11 cellular contexts compared by ENCODE assay signal in the genomic region with DNA sequence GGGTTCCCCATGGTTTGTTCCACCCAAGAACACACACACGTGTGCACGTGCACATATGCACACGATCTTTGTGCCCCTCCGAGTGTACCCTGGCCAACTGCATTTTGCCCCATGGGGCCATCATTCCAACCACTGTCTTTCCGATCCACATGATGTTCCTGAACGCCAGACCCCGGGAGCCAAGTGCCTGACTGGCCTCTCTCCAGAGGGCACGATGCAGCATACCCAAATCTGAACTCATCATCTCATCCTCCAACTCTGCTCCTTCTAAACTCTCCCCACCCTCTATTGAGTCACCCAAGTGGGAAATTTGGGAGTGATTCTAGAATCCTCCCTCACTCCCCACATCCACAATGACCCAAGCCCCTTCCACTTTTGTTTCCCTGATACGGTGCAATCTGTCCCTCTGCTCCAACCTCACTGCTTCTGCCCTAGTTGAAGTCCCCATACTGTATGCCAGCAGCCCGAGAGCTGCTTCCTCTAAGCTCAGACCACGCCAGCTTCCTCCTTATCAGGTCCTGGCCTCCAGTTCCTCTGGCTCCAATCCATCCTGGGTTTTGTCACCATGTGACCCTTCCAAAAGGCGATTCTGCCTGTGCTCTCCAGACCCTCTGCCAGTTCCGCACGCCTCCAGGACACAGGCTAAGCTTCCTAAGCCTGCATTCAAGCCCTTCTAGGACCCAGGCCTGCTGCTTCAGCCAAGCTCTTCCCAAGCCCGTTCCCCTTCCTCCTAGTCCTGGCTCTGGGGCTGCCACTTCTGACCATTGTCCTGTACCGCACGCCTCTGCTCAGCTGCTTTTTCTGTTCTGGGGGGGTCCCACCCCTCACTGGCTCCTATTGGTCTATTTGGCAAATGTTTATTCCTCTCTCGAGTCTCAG. TPM values are rescaled to one million over a fixed set of nuclear protein-coding genes. Genes with fewer than 3 reads are reported as not detected.
DNase-seq lines count a peak whose midpoint lies in the region; ATAC-seq, FAIRE-seq and TF ChIP-seq lines count a peak whose summit lies in the region.
"Had no signal": no experiment of that assay in that cellular context is flagged by ENCODE, and none has a peak within 500 bp of the region (broad histone marks: within the 10 kb centered on the region; RNA-seq: fewer than 3 reads in every experiment).

No MANE protein-coding gene starts in this region.

- no peak for TF ChIP-seq CTCF in HL-60 (IDR thresholded peaks at IDR 0.05; ENCODE audit: insufficient read depth, low read length)
- TF ChIP-seq CTCF in GM12878 (IDR thresholded peaks at IDR 0.05 in 2 of 3, conservative IDR thresholded peaks at IDR 0.05 in 1 of 3; ENCODE audit: control insufficient read depth in 2 of 3, extremely low read depth in 1 of 3, insufficient read depth in 1 of 3, low read depth in 3 of 3, low read length in 3 of 3): no peak

- DNase-seq in HL-60 (ENCODE audit: low read depth in 1 of 2, low spot score in 1 of 2) (peak; percentile 55 to 64), GM12878 (ENCODE audit: low read depth, low spot score) (no peak), mucosa of gallbladder (ENCODE audit: low spot score) (peak; percentile 49), NCI-H128 (lab: John Stamatoyannopoulos, UW; ENCODE audit: unreplicated experiment) (no peak)
- DNase-seq: activated T-cell treated with anti-CD3 and anti-CD28 coated beads, Interleukin-2, amount 50 U/mL, for 72 hours; CD4-positive, alpha-beta T cell; NCI-H774; transverse colon had no signal

- in situ Hi-C loops in GM12878 (cut with MboI): no loop called here

- H3K36me3 ChIP-seq in GM12878 (ENCODE audit: control insufficient read depth in 2 of 2, insufficient read depth in 2 of 2, low read length in 1 of 2): no peaks in the 10 kb centered on the region
- H3K36me3 ChIP-seq: transverse colon had no signal

- POLR2A ChIA-PET in GM12878 (lab: Charles Lee): interaction anchor here (0.6 kb wide), 1 partner anchor 172 kb away, joined by 4 read pairs; no protein-coding TSS in a partner anchor

- no peak overlapping the region for H2AFZ ChIP-seq in GM12878 (ENCODE audit: control insufficient read depth, low read depth, low read length)
- H2AFZ ChIP-seq: hepatocyte had no signal

- SMC1A ChIA-PET in GM12878 (lab: Charles Lee; ENCODE audit: uncharacterized antibody, unreplicated experiment): no interaction called here

- H3K27me3 ChIP-seq in HL-60 (ENCODE audit: insufficient read depth, poor library complexity, severe bottlenecking) (no peaks in the 10 kb centered on the region), GM12878 (replicated peaks in 1 of 2; ENCODE audit: control insufficient read depth in 2 of 2, insufficient read depth in 2 of 2, low read length in 1 of 2) (no peaks in the 10 kb centered on the region)
- H3K27me3 ChIP-seq: hepatocyte, transverse colon had no signal

- intact Hi-C loops in GM12878 (cut with micrococcal nuclease; ENCODE audit: unreplicated experiment): no loop called here

- WGBS in GM12878 (ENCODE audit: insufficient coverage, insufficient replicate concordance, low lambda C conversion rate, missing lambda C conversion rate): 64% methylated on average over 18 of the region's 18 CpGs

- TF ChIP-seq EP300 in GM12878 (IDR thresholded peaks at IDR 0.05; ENCODE audit: borderline replicate concordance in 1 of 2, control insufficient read depth in 1 of 2, low read depth in 2 of 2, low read length in 2 of 2): no peak

- RAD21 ChIA-PET in GM12878 (lab: Charles Lee; ENCODE audit: unreplicated experiment): no interaction called here

- no peaks in the 10 kb centered on the region for H3K79me2 ChIP-seq in GM12878 (ENCODE audit: control insufficient read depth, insufficient read depth, low read length)
- H3K79me2 ChIP-seq: hepatocyte had no signal

- CTCF ChIA-PET in GM12878 (lab: Yijun Ruan, JAX): interaction anchor here (1.1 kb wide), 1 partner anchor 31 kb away, joined by 3 read pairs; no protein-coding TSS in a partner anchor

- no peaks in the 10 kb centered on the region for H3K4me1 ChIP-seq in GM12878 (ENCODE audit: control insufficient read depth, insufficient read depth, low read length)
- H3K4me1 ChIP-seq: transverse colon had no signal

- ATAC-seq in GM12878 (no peak), HG02763 (IDR thresholded peaks at IDR 0.05; ENCODE audit: unreplicated experiment) (no peak), GM18858 (IDR thresholded peaks at IDR 0.05; ENCODE audit: unreplicated experiment) (no peak)
- ATAC-seq: activated T-cell treated with anti-CD3 and anti-CD28 coated beads, Interleukin-2, amount 50 U/mL, for 72 hours had no signal

- no peak for TF ChIP-seq POLR2A in GM12878 (IDR thresholded peaks at IDR 0.05; ENCODE audit: low read depth, low read length)

- no peak overlapping the region for H3K4me2 ChIP-seq in GM12878 (ENCODE audit: control insufficient read depth, insufficient read depth)
- H3K4me2 ChIP-seq: hepatocyte had no signal

- TF ChIP-seq RAD21 in GM12878 (IDR thresholded peaks at IDR 0.05; ENCODE audit: insufficient read depth, low read depth, low read length): no peak

- H3K9me3 ChIP-seq in GM12878 (replicated peaks; ENCODE audit: control insufficient read depth, insufficient read depth, low read length): no peaks in the 10 kb centered on the region
- H3K9me3 ChIP-seq: transverse colon had no signal

- no peak overlapping the region for H3K9ac ChIP-seq in GM12878 (ENCODE audit: control insufficient read depth, insufficient read depth, low read length)

- BruUV-seq in GM12878 (replicated peaks; lab: Mats Ljungman, UMichigan): TSS peak; percentile 46

- FAIRE-seq in GM12878 (lab: Jason Lieb, UNC): no peak

- H3K4me3 ChIP-seq in HL-60 (replicated peaks; ENCODE audit: insufficient read depth, low read length): no peak overlapping the region
- no peak overlapping the region for H3K4me3 ChIP-seq in GM12878
- H3K4me3 ChIP-seq: hepatocyte, transverse colon had no signal

- H3K27ac ChIP-seq in HL-60 (replicated peaks): no peak overlapping the region
- no peak overlapping the region for H3K27ac ChIP-seq in GM12878 (ENCODE audit: control insufficient read depth, insufficient read depth)
- H3K27ac ChIP-seq: hepatocyte had no signal

- no peaks in the 10 kb centered on the region for H4K20me1 ChIP-seq in GM12878 (ENCODE audit: control insufficient read depth, insufficient read depth)

RNA-seq across cellular contexts. Expression of gene TMEM208, which starts 10.1 kb away (rescaled TPM):
- total RNA-seq in GM12878 (2013; cell fraction: nucleolus; rRNA removed): 22.6 and 25.6 TPM in 2 replicates
- total RNA-seq in GM12878 (2014; rRNA removed) (37.9 and 48.4 TPM in 2 replicates), GM12878 (2014; rRNA removed; fragmentation: Illumina TruSeq; extraction: Trizol) (34.1 and 35.0 TPM in 2 replicates), GM12878 (2021) (45.9 and 46.8 TPM in 2 replicates), mucosa of gallbladder (46.9 TPM)
- polyA plus RNA-seq in GM12878 (2011; ENCODE audit: low read depth): 30.4 TPM
- polyA plus RNA-seq in GM12878 (2011; rRNA removed) (27.8 and 39.4 TPM in 2 replicates), GM12878 (2014; fragmentation: Illumina TruSeq; extraction: Trizol) (25.1 and 42.6 TPM in 2 replicates), GM12878 (2014; fragmentation: Nextera tagmentation; extraction: Ambion mirVana) (100 to 1,000 TPM; 169 to 244 TPM), GM12878 (2014; rRNA removed) (51.1 and 59.8 TPM in 2 replicates), GM12878 (2016; fragmentation: Nextera tagmentation; extraction: Ambion mirVana) (100 to 1,000 TPM; 128 to 143 TPM)
- 57.1 and 59.1 TPM in 2 replicates for polyA plus RNA-seq in GM12878 (2011; cell fraction: cytosol; rRNA removed)
- polyA plus RNA-seq in GM12878 (2011; cell fraction: nucleus; rRNA removed): 37.1 and 38.2 TPM in 2 replicates
- 48.9 and 50.2 TPM in 2 replicates for polyA plus RNA-seq in GM12878 (2012)
- polyA minus RNA-seq in GM12878 (2011; rRNA and poly(A)+ RNA removed): 26.0 and 46.0 TPM in 2 replicates
- polyA minus RNA-seq in GM12878 (2011; cell fraction: cytosol; rRNA and poly(A)+ RNA removed): 6.2 and 8.0 TPM in 2 replicates
- 17.3 and 30.6 TPM in 2 replicates for polyA minus RNA-seq in GM12878 (2011; cell fraction: nucleus; rRNA and poly(A)+ RNA removed)

RNA-seq across cellular contexts. Expression of gene ELMO3, which starts 17.9 kb away (rescaled TPM):
- total RNA-seq in GM12878 (2013; cell fraction: nucleolus; rRNA removed): 7.4 and 7.7 TPM in 2 replicates
- total RNA-seq in GM12878 (2014; rRNA removed): 2.9 and 3.3 TPM in 2 replicates
- total RNA-seq in GM12878 (2014; rRNA removed; fragmentation: Illumina TruSeq; extraction: Trizol): 0.83 and 0.85 TPM in 2 replicates
- total RNA-seq in GM12878 (2021): 4.7 TPM in 2 replicates
- polyA plus RNA-seq in GM12878 (2011; ENCODE audit: low read depth): 0.55 TPM
- polyA plus RNA-seq in GM12878 (2011; rRNA removed): 1.4 and 2.3 TPM in 2 replicates
- polyA plus RNA-seq in GM12878 (2011; cell fraction: cytosol; rRNA removed): 2.3 and 4.2 TPM in 2 replicates
- 33.6 and 41.6 TPM in 2 replicates for polyA plus RNA-seq in GM12878 (2011; cell fraction: nucleus; rRNA removed)
- 2.2 and 2.3 TPM in 2 replicates for polyA plus RNA-seq in GM12878 (2012)
- 0.08 and 0.46 TPM in 2 replicates for polyA plus RNA-seq in GM12878 (2014; fragmentation: Illumina TruSeq; extraction: Trizol)
- under 1 TPM in 1 of 2 experiments, not detected in 1; 0.05 TPM for polyA plus RNA-seq in GM12878 (2014; fragmentation: Nextera tagmentation; extraction: Ambion mirVana)
- polyA plus RNA-seq in GM12878 (2014; rRNA removed): 4.2 and 4.6 TPM in 2 replicates
- polyA plus RNA-seq in GM12878 (2016; fragmentation: Nextera tagmentation; extraction: Ambion mirVana): under 1 TPM; 0.64 to 0.96 TPM
- 0.44 and 1.9 TPM in 2 replicates for polyA minus RNA-seq in GM12878 (2011; rRNA and poly(A)+ RNA removed)
- 0.80 TPM in 1 of 2 replicates, not detected in the other for polyA minus RNA-seq in GM12878 (2011; cell fraction: cytosol; rRNA and poly(A)+ RNA removed)
- 4.0 and 7.6 TPM in 2 replicates for polyA minus RNA-seq in GM12878 (2011; cell fraction: nucleus; rRNA and poly(A)+ RNA removed)
- 68.3 TPM for total RNA-seq in mucosa of gallbladder

RNA-seq across cellular contexts. Expression of gene E2F4, which starts 24.9 kb away (rescaled TPM):
- total RNA-seq in GM12878 (2013; cell fraction: nucleolus; rRNA removed): 90.6 and 96.1 TPM in 2 replicates
- total RNA-seq in GM12878 (2014; rRNA removed) (105 and 116 TPM in 2 replicates), GM12878 (2014; rRNA removed; fragmentation: Illumina TruSeq; extraction: Trizol) (68.2 and 72.6 TPM in 2 replicates), GM12878 (2021) (96.7 and 108 TPM in 2 replicates), mucosa of gallbladder (54.9 TPM)
- polyA plus RNA-seq in GM12878 (2011; ENCODE audit: low read depth): 51.0 TPM
- polyA plus RNA-seq in GM12878 (2011; rRNA removed) (42.7 and 75.6 TPM in 2 replicates), GM12878 (2014; fragmentation: Illumina TruSeq; extraction: Trizol) (38.3 and 88.0 TPM in 2 replicates), GM12878 (2014; fragmentation: Nextera tagmentation; extraction: Ambion mirVana) (10 to 100 TPM; 11.7 to 16.5 TPM), GM12878 (2014; rRNA removed) (132 and 147 TPM in 2 replicates), GM12878 (2016; fragmentation: Nextera tagmentation; extraction: Ambion mirVana) (100 to 1,000 TPM; 104 to 110 TPM)
- polyA plus RNA-seq in GM12878 (2011; cell fraction: cytosol; rRNA removed): 126 and 137 TPM in 2 replicates
- polyA plus RNA-seq in GM12878 (2011; cell fraction: nucleus; rRNA removed): 235 and 287 TPM in 2 replicates
- polyA plus RNA-seq in GM12878 (2012): 64.9 and 80.5 TPM in 2 replicates
- polyA minus RNA-seq in GM12878 (2011; rRNA and poly(A)+ RNA removed): 75.3 and 103 TPM in 2 replicates
- 28.5 and 40.3 TPM in 2 replicates for polyA minus RNA-seq in GM12878 (2011; cell fraction: cytosol; rRNA and poly(A)+ RNA removed)
- 62.7 and 107 TPM in 2 replicates for polyA minus RNA-seq in GM12878 (2011; cell fraction: nucleus; rRNA and poly(A)+ RNA removed)

RNA-seq across cellular contexts. Expression of gene EXOC3L1, which starts 26.9 kb away (rescaled TPM):
- total RNA-seq in GM12878 (2013; cell fraction: nucleolus; rRNA removed): not detected in 2 replicates
- total RNA-seq in GM12878 (2014; rRNA removed) (not detected in 2 replicates), GM12878 (2014; rRNA removed; fragmentation: Illumina TruSeq; extraction: Trizol) (not detected in 2 replicates), GM12878 (2021) (not detected in 2 replicates), mucosa of gallbladder (3.2 TPM)
- polyA plus RNA-seq in GM12878 (2011; ENCODE audit: low read depth): not detected
- polyA plus RNA-seq in GM12878 (2011; rRNA removed) (not detected in 2 replicates), GM12878 (2014; fragmentation: Illumina TruSeq; extraction: Trizol) (not detected in 2 replicates), GM12878 (2014; fragmentation: Nextera tagmentation; extraction: Ambion mirVana) (not detected), GM12878 (2014; rRNA removed) (0.03 TPM in 1 of 2 replicates, not detected in the other), GM12878 (2016; fragmentation: Nextera tagmentation; extraction: Ambion mirVana) (under 1 TPM; 0.07 to 0.42 TPM)
- 0.01 and 0.07 TPM in 2 replicates for polyA plus RNA-seq in GM12878 (2011; cell fraction: cytosol; rRNA removed)
- polyA plus RNA-seq in GM12878 (2011; cell fraction: nucleus; rRNA removed): 0.04 TPM in 1 of 2 replicates, not detected in the other
- polyA plus RNA-seq in GM12878 (2012): not detected in 2 replicates
- not detected in 2 replicates for polyA minus RNA-seq in GM12878 (2011; rRNA and poly(A)+ RNA removed)
- not detected in 2 replicates for polyA minus RNA-seq in GM12878 (2011; cell fraction: cytosol; rRNA and poly(A)+ RNA removed)
- polyA minus RNA-seq in GM12878 (2011; cell fraction: nucleus; rRNA and poly(A)+ RNA removed): not detected in 2 replicates
- total RNA-seq: activated T-cell treated with anti-CD3 and anti-CD28 coated beads, Interleukin-2, amount 50 U/mL, for 72 hours; CD4-positive, alpha-beta T cell had no signal

RNA-seq across cellular contexts. Expression of gene FHOD1, which starts 30.4 kb away (rescaled TPM):
- total RNA-seq in GM12878 (2013; cell fraction: nucleolus; rRNA removed): 48.1 and 49.7 TPM in 2 replicates
- 26.0 and 31.7 TPM in 2 replicates for total RNA-seq in GM12878 (2014; rRNA removed)
- total RNA-seq in GM12878 (2014; rRNA removed; fragmentation: Illumina TruSeq; extraction: Trizol): 8.9 and 10.6 TPM in 2 replicates
- 65.6 and 65.7 TPM in 2 replicates for total RNA-seq in GM12878 (2021)
- 18.0 TPM for polyA plus RNA-seq in GM12878 (2011; ENCODE audit: low read depth)
- 11.7 and 20.9 TPM in 2 replicates for polyA plus RNA-seq in GM12878 (2011; rRNA removed)
- polyA plus RNA-seq in GM12878 (2011; cell fraction: cytosol; rRNA removed): 21.3 and 24.3 TPM in 2 replicates
- polyA plus RNA-seq in GM12878 (2011; cell fraction: nucleus; rRNA removed): 229 and 274 TPM in 2 replicates
- 28.8 and 33.4 TPM in 2 replicates for polyA plus RNA-seq in GM12878 (2012)
- 10.0 and 18.5 TPM in 2 replicates for polyA plus RNA-seq in GM12878 (2014; fragmentation: Illumina TruSeq; extraction: Trizol)
- 10 to 100 TPM in 1 of 2 experiments, 1 to 10 TPM in 1; 9.0 to 17.7 TPM for polyA plus RNA-seq in GM12878 (2014; fragmentation: Nextera tagmentation; extraction: Ambion mirVana)
- 35.6 and 45.2 TPM in 2 replicates for polyA plus RNA-seq in GM12878 (2014; rRNA removed)
- polyA plus RNA-seq in GM12878 (2016; fragmentation: Nextera tagmentation; extraction: Ambion mirVana): 10 to 100 TPM; 13.6 to 14.4 TPM
- 17.7 and 20.1 TPM in 2 replicates for polyA minus RNA-seq in GM12878 (2011; rRNA and poly(A)+ RNA removed)
- polyA minus RNA-seq in GM12878 (2011; cell fraction: cytosol; rRNA and poly(A)+ RNA removed): 13.9 and 23.9 TPM in 2 replicates
- polyA minus RNA-seq in GM12878 (2011; cell fraction: nucleus; rRNA and poly(A)+ RNA removed): 22.0 and 39.2 TPM in 2 replicates
- total RNA-seq in mucosa of gallbladder: 46.4 TPM

Comparison
In these comparisons a context has a peak if more than half of its experiments do, and no peak if none do; other contexts are left out.
1. DNase-seq: peak in HL-60 (2 of 2) and mucosa of gallbladder (single experiment); none in GM12878 (single experiment) and NCI-H128 (single experiment).